In genomic region chr1:9340172-9340854, GRCh38 we compare ENCODE assay signal across 15 cellular contexts. TPM values are rescaled to one million over a fixed set of nuclear protein-coding genes. Genes with fewer than 3 reads are reported as not detected.
A peak's percentile ranks its signal among the peaks of the same experiment; 100 is the strongest.
DNase-seq lines count a peak whose midpoint lies in the region; FAIRE-seq and TF ChIP-seq lines count a peak whose summit lies in the region.
"Had no signal": no experiment of that assay in that cellular context is flagged by ENCODE, and none has a peak within 500 bp of the region (broad histone marks: within the 10 kb centered on the region; RNA-seq: fewer than 3 reads in every experiment).

No MANE protein-coding gene starts in this region.

- H3K4me1 ChIP-seq in hepatocyte (ENCODE audit: insufficient read depth) (peaks cover 22% of the 10 kb centered on the region), smooth muscle cell (ENCODE audit: low read depth) (no peaks in the 10 kb centered on the region), OCI-LY7 (ENCODE audit: insufficient read depth, low read length, poor library complexity, severe bottlenecking) (peaks cover 13% of the 10 kb centered on the region)

- H3K4me1 Mint-ChIP-seq in HFFc6 (ENCODE audit: low read depth): peaks cover 5% of the 10 kb centered on the region; the same call in 1 of the 2 replicates
- H3K4me1 Mint-ChIP-seq: activated CD4-positive, alpha-beta memory T cell treated with anti-CD3 and anti-CD28 coated beads, Interleukin-2, amount 10 ng/mL, durations not matched to agents 7 days and 5 days had no signal

- H3K4me3 ChIP-seq in hepatocyte: no peak overlapping the region
- H3K4me3 ChIP-seq in smooth muscle cell: no peak overlapping the region
- no peak overlapping the region for H3K4me3 ChIP-seq in OCI-LY7 (ENCODE audit: low read depth, low read length, poor library complexity, severe bottlenecking)

- BruUV-seq in OCI-LY7 (replicated peaks; lab: Mats Ljungman, UMichigan): no TSS peak

- DNase-seq in RWPE1 (ENCODE audit: low spot score): peak; percentile 75
- DNase-seq in dermis microvascular lymphatic vessel endothelial cell (ENCODE audit: low read depth in 2 of 2): peak; percentile 52 to 75
- DNase-seq in hepatocyte (ENCODE audit: low spot score): no peak
- no peak for DNase-seq in smooth muscle cell (lab: John Stamatoyannopoulos, UW; ENCODE audit: unreplicated experiment)
- no peak for DNase-seq in SKM-1 (lab: John Stamatoyannopoulos, UW; ENCODE audit: unreplicated experiment)
- no peak for DNase-seq in HFFc6
- DNase-seq in OCI-LY7 (ENCODE audit: low spot score): no peak
- no peak for DNase-seq in D721Med (ENCODE audit: insufficient read length, low spot score)
- DNase-seq: activated CD4-positive, alpha-beta memory T cell treated with anti-CD3 and anti-CD28 coated beads, Interleukin-2, amount 10 ng/mL, durations not matched to agents 7 days and 5 days; brain microvascular endothelial cell; erythroblast; NCI-H2081; NCI-H748 treated with DMSO at 0.1 percent for 48 hours; stimulated activated CD4-positive, alpha-beta T cell treated with anti-CD3 and anti-CD28 coated beads, Interleukin-2, amount 100 ng/mL, for 24 hours; T1000 had no signal

- no peak overlapping the region for H3K9ac ChIP-seq in smooth muscle cell (ENCODE audit: low read depth)

- H3K9me2 ChIP-seq in hepatocyte (replicated peaks; ENCODE audit: insufficient read depth): no peaks in the 10 kb centered on the region
- no peaks in the 10 kb centered on the region for H3K9me2 ChIP-seq in OCI-LY7 (ENCODE audit: insufficient read depth, low read length)

- H3K36me3 ChIP-seq in hepatocyte (replicated peaks; ENCODE audit: insufficient read depth, low read depth) (no peaks in the 10 kb centered on the region), smooth muscle cell (ENCODE audit: low read depth) (no peaks in the 10 kb centered on the region), OCI-LY7 (ENCODE audit: insufficient read depth, low read length) (no peaks in the 10 kb centered on the region)

- H3K4me3 Mint-ChIP-seq in HFFc6: no peak overlapping the region
- H3K4me3 Mint-ChIP-seq: activated CD4-positive, alpha-beta memory T cell treated with anti-CD3 and anti-CD28 coated beads, Interleukin-2, amount 10 ng/mL, durations not matched to agents 7 days and 5 days had no signal

- H3K4me2 ChIP-seq in hepatocyte (no peak overlapping the region), smooth muscle cell (peak overlapping the region; percentile 57), OCI-LY7 (ENCODE audit: low read length) (no peak overlapping the region)

- H3K9me3 ChIP-seq in hepatocyte (ENCODE audit: low read depth): no peaks in the 10 kb centered on the region
- H3K9me3 ChIP-seq in smooth muscle cell (replicated peaks; ENCODE audit: low read depth): no peaks in the 10 kb centered on the region
- H3K9me3 ChIP-seq in OCI-LY7 (ENCODE audit: low read length): no peaks in the 10 kb centered on the region

- intact Hi-C loops in OCI-LY7 (cut with micrococcal nuclease; ENCODE audit: unreplicated experiment): no loop called here

- WGBS in hepatocyte (ENCODE audit: low lambda C conversion rate, missing lambda C conversion rate): 82% methylated on average over 24 of the region's 24 CpGs
- WGBS in smooth muscle cell (ENCODE audit: low lambda C conversion rate): 75% methylated on average over 24 of the region's 24 CpGs

- FAIRE-seq in D721Med (lab: Jason Lieb, UNC): no peak

- H3K27me3 ChIP-seq in hepatocyte (no peaks in the 10 kb centered on the region), smooth muscle cell (ENCODE audit: low read depth) (no peaks in the 10 kb centered on the region)
- H3K27me3 ChIP-seq: brain microvascular endothelial cell had no signal

- H3K79me2 ChIP-seq in hepatocyte (peaks cover 97% of the 10 kb centered on the region), smooth muscle cell (ENCODE audit: low read depth) (peaks cover 100% of the 10 kb centered on the region), OCI-LY7 (ENCODE audit: insufficient read depth, low read depth, low read length) (no peaks in the 10 kb centered on the region)

- H3K27ac ChIP-seq in RWPE1 (peak overlapping the region; percentile 83), hepatocyte (peak overlapping the region; percentile 45), smooth muscle cell (ENCODE audit: low read depth) (peak overlapping the region; percentile 48), OCI-LY7 (ENCODE audit: low read depth, low read length, poor library complexity, severe bottlenecking) (no peak overlapping the region)
- H3K27ac ChIP-seq: brain microvascular endothelial cell had no signal

- H3K9me3 Mint-ChIP-seq in HFFc6: no peaks in the 10 kb centered on the region
- H3K9me3 Mint-ChIP-seq: activated CD4-positive, alpha-beta memory T cell treated with anti-CD3 and anti-CD28 coated beads, Interleukin-2, amount 10 ng/mL, durations not matched to agents 7 days and 5 days had no signal

- no peaks in the 10 kb centered on the region for H3F3A ChIP-seq in smooth muscle cell (ENCODE audit: low read depth)

- H3K36me3 Mint-ChIP-seq in HFFc6 (ENCODE audit: low read depth): peaks cover 8% of the 10 kb centered on the region

- TF ChIP-seq CTCF in RWPE1 (conservative IDR thresholded peaks at IDR 0.05; ENCODE audit: low read depth) (no peak), hepatocyte (IDR thresholded peaks at IDR 0.05; ENCODE audit: poor library complexity) (no peak), smooth muscle cell (IDR thresholded peaks at IDR 0.05; ENCODE audit: borderline replicate concordance, insufficient read depth, poor library complexity, severe bottlenecking) (no peak), HFFc6 (IDR thresholded peaks at IDR 0.05) (no peak), OCI-LY7 (conservative IDR thresholded peaks at IDR 0.05; ENCODE audit: low read length) (no peak), D721Med (IDR thresholded peaks at IDR 0.05; ENCODE audit: insufficient read depth, missing control alignments) (no peak)

- H4K20me1 ChIP-seq in hepatocyte (ENCODE audit: insufficient read depth, poor library complexity, severe bottlenecking) (peaks cover 78% of the 10 kb centered on the region), smooth muscle cell (ENCODE audit: low read depth) (peaks cover 100% of the 10 kb centered on the region), OCI-LY7 (ENCODE audit: insufficient read depth, low read length) (no peaks in the 10 kb centered on the region; the same call in 1 of the 2 replicates)

- POLR2A ChIA-PET in RWPE1 (lab: Yijun Ruan, JAX; ENCODE audit: low non-redundant PET): no interaction called here
- POLR2A ChIA-PET in OCI-LY7 (lab: Charles Lee): no interaction called here

- H3K27me3 Mint-ChIP-seq in HFFc6 (ENCODE audit: insufficient read depth): no peaks in the 10 kb centered on the region
- H3K27me3 Mint-ChIP-seq: activated CD4-positive, alpha-beta memory T cell treated with anti-CD3 and anti-CD28 coated beads, Interleukin-2, amount 10 ng/mL, durations not matched to agents 7 days and 5 days had no signal

- CTCF ChIA-PET in RWPE1 (lab: Yijun Ruan, JAX): interaction anchor here (0.6 to 1.1 kb wide), 3 partner anchors 85 to 525 kb away, joined by 3 to 10 read pairs (median 3); no protein-coding TSS in a partner anchor
- CTCF ChIA-PET in OCI-LY7 (lab: Charles Lee; ENCODE audit: unreplicated experiment): no interaction called here

- H2AFZ ChIP-seq in hepatocyte (no peak overlapping the region), smooth muscle cell (ENCODE audit: low read depth) (no peak overlapping the region), OCI-LY7 (ENCODE audit: low read length) (no peak overlapping the region)

- no peak overlapping the region for H3K27ac Mint-ChIP-seq in HFFc6
- H3K27ac Mint-ChIP-seq: activated CD4-positive, alpha-beta memory T cell treated with anti-CD3 and anti-CD28 coated beads, Interleukin-2, amount 10 ng/mL, durations not matched to agents 7 days and 5 days had no signal

RNA-seq across cellular contexts. Expression of gene SPSB1, which starts 47.6 kb away (rescaled TPM):
- total RNA-seq in dermis microvascular lymphatic vessel endothelial cell (26.4 and 68.9 TPM in 2 replicates), hepatocyte (61.3 and 66.9 TPM in 2 replicates), smooth muscle cell (27.6 and 38.0 TPM in 2 replicates), OCI-LY7 (2022) (1.1 and 1.2 TPM in 2 replicates)
- polyA plus RNA-seq in hepatocyte (75.3 and 102 TPM in 2 replicates), smooth muscle cell (37.0 and 44.5 TPM in 2 replicates)
- 10 to 100 TPM in 1 of 6 experiments, 1 to 10 TPM in 5; 5.9 to 10.4 (median 8.6) TPM for total RNA-seq in HFFc6 (2021; fragmentation: NEBNext Ultra II Directional; extraction: Animal tissue kit (Norgen Biotek cat#: 25700))
- total RNA-seq in OCI-LY7 (2014; rRNA removed; shearing (Covaris generic)): 14.0 and 17.9 TPM in 2 replicates

Comparison
In these comparisons a context has a peak if more than half of its experiments do, and no peak if none do; other contexts are left out.
1. DNase-seq: peak in RWPE1 (single experiment) and dermis microvascular lymphatic vessel endothelial cell (2 of 2); none in hepatocyte (single experiment), smooth muscle cell (single experiment), SKM-1 (single experiment), HFFc6 (single experiment), OCI-LY7 (single experiment) and D721Med (single experiment).